In the genomic region with DNA sequence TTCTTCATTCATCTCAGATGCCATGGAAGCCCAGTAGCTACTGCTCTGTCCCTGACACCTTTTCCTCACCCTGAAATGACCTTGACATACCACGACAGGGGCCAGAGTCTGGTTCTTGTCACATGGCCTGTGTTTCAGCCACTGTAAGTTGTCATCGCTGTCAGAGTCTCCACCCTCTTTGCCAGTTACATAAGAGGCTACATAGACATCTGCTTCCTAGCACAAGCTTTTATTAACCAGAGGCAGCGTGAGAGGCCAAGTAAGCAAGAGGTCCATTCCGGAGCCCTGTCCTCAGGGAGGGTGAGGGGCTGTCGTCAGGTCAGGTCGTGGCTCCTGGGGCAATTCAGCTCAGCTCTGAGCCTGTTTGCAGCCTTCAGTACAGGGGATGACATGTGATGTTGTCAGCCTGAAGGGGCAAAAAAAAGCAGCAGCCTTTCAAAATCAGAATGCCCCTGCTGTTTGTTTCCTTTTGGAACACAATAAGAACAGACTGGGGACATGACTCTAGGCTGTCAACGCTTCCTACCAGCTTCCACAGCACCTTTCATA, we compare ENCODE assay signal across 10 cellular contexts.
DNase-seq lines count a peak whose midpoint lies in the region; ATAC-seq and TF ChIP-seq lines count a peak whose summit lies in the region.
"Had no signal": no experiment of that assay in that cellular context is flagged by ENCODE, and none has a peak within 500 bp of the region (broad histone marks: within the 10 kb centered on the region; RNA-seq: fewer than 3 reads in every experiment).

No MANE protein-coding gene starts in this region.

- H3K9me3 ChIP-seq in uterus = no peaks in the 10 kb centered on the region

- H3K27ac ChIP-seq in uterus = peak overlapping the region; percentile 80 to 82

- peaks cover 3% of the 10 kb centered on the region for H3K27me3 Mint-ChIP-seq in nephron (ENCODE audit: low read depth)
- H3K27me3 Mint-ChIP-seq: IgD-negative memory B cell had no signal

- peaks cover 43% of the 10 kb centered on the region for H3K4me1 Mint-ChIP-seq in nephron
- H3K4me1 Mint-ChIP-seq: IgD-negative memory B cell, T-helper 17 cell had no signal

- no peaks in the 10 kb centered on the region for H3K27me3 ChIP-seq in uterus

- H3K4me3 ChIP-seq in cardiac fibroblast (replicated peaks in 1 of 2; ENCODE audit: low read depth in 2 of 2, low read length in 2 of 2) = no peak overlapping the region
- H3K4me3 ChIP-seq in uterus = no peak overlapping the region
- H3K4me3 ChIP-seq: coronary artery had no signal

- DNase-seq in cardiac fibroblast (ENCODE audit: low read depth in 2 of 2) (peak; percentile 40 to 82), left cardiac atrium (peak; percentile 46), uterus (peak; percentile 55 to 61), NCI-H2171 treated with DMSO at 0.1 percent for 48 hours (lab: John Stamatoyannopoulos, UW) (no peak), activated gamma-delta T cell treated with Interleukin-2 at 50 U/mL for 16 hours (no peak)
- DNase-seq: T-helper 17 cell had no signal

- H3K36me3 ChIP-seq in uterus = no peaks in the 10 kb centered on the region

- peaks cover 0 to 11% of the 10 kb centered on the region in 2 donors for H3K4me1 ChIP-seq in uterus

- TF ChIP-seq CTCF in cardiac fibroblast (IDR thresholded peaks at IDR 0.05; ENCODE audit: low read depth, low read length) (no peak), nephron (IDR thresholded peaks at IDR 0.05; ENCODE audit: unreplicated experiment in 3 of 3) (no peak), uterus (IDR thresholded peaks at IDR 0.05) (no peak)

- H3K4me3 Mint-ChIP-seq in nephron = no peak overlapping the region
- H3K4me3 Mint-ChIP-seq: IgD-negative memory B cell, T-helper 17 cell had no signal

- peak; percentile 96 to 97 for ATAC-seq in left cardiac atrium
- ATAC-seq in HG03565 (IDR thresholded peaks at IDR 0.05; ENCODE audit: unreplicated experiment) = no peak
- ATAC-seq: T-helper 17 cell had no signal

- no peaks in the 10 kb centered on the region for H3K36me3 Mint-ChIP-seq in nephron (ENCODE audit: low read depth)
- H3K36me3 Mint-ChIP-seq: IgD-negative memory B cell had no signal

- peak overlapping the region; percentile 87 to 94 (median 91) for H3K27ac Mint-ChIP-seq in nephron
- H3K27ac Mint-ChIP-seq: IgD-negative memory B cell, T-helper 17 cell had no signal

- no peak for TF ChIP-seq POLR2A in uterus (IDR thresholded peaks at IDR 0.05)

- H3K9me3 Mint-ChIP-seq in nephron = peaks cover 10% of the 10 kb centered on the region

- intact Hi-C loops in left cardiac atrium (cut with DNase I) (loop anchor here in 1 of 2 donors (2.0 to 10.0 kb wide), 2 partner anchors 31 to 69 kb away; no protein-coding TSS in a partner anchor), uterus (cut with DNase I; ENCODE audit: low total_unique reads) (no loop called here)

Comparison
In these comparisons a context has a peak if more than half of its experiments do, and no peak if none do; other contexts are left out.
1. DNase-seq: peak in cardiac fibroblast (2 of 2), left cardiac atrium (single experiment) and uterus (2 of 2); none in NCI-H2171 treated with DMSO at 0.1 percent for 48 hours (single experiment) and activated gamma-delta T cell treated with Interleukin-2 at 50 U/mL for 16 hours (single experiment).